Comparison of ENCODE assay signal across 30 cellular contexts in genomic region chr3:121430816-121431215, GRCh38.
"Had no signal": no experiment of that assay in that cellular context is flagged by ENCODE, and none has a peak within 500 bp of the region (broad histone marks: within the 10 kb centered on the region; RNA-seq: fewer than 3 reads in every experiment).

No MANE protein-coding gene starts in this region.

- H3K4me3 ChIP-seq: ascending aorta, cardiac muscle cell, SK-N-MC had no signal

- DNase-seq: activated CD4-positive, alpha-beta T cell treated with anti-CD3 and anti-CD28 coated beads for 48 hours; activated CD4-positive, alpha-beta T cell treated with anti-CD3 and anti-CD28 coated beads, Interleukin-2, amount 50 U/mL, for 4 hours; activated CD8-positive, alpha-beta memory T cell treated with anti-CD3 and anti-CD28 coated beads, Interleukin-2, amount 10 ng/mL, durations not matched to agents 7 days and 5 days; activated effector memory CD4-positive, alpha-beta T cell treated with anti-CD3 and anti-CD28 coated beads, Interleukin-2, amount 50 U/mL, for 16 hours; activated naive CD4-positive, alpha-beta T cell treated with Interleukin-2 at 50 U/mL for 16 hours; activated T-cell treated with anti-CD3 and anti-CD28 coated beads, Interleukin-2, amount 50 U/mL, for 24 hours; amniotic stem cell; cerebellar nuclear complex; Kasumi-1; KBM-7; NCI-H1105 treated with DMSO at 0.1 percent for 48 hours; NCI-H1436 treated with DMSO at 0.1 percent for 48 hours; NCI-H187; NCI-H2081 treated with DMSO at 0.1 percent for 48 hours; NCI-H2171; NCI-H2227 treated with DMSO at 0.1 percent for 48 hours; NCI-H446 treated with DMSO at 0.1 percent for 48 hours; NCI-H774; NK-92 treated with Interleukin-12 subunit alpha and Interleukin-12 subunit beta, amount 100 ng/mL, for 24 hours; OCI-M1; RPMI8226; T-cell; T-helper 2 cell had no signal

- H3K9me3 Mint-ChIP-seq: activated T-cell treated with anti-CD3 and anti-CD28 coated beads, Interleukin-2, amount 50 U/mL, for 24 hours; T-cell had no signal

- H3K9me3 ChIP-seq: ascending aorta had no signal

- ATAC-seq: activated CD4-positive, CD25-positive, alpha-beta regulatory T cell treated with anti-CD3 and anti-CD28 coated beads, Interleukin-2, amount 50 U/mL, for 24 hours; activated CD8-positive, alpha-beta memory T cell treated with anti-CD3 and anti-CD28 coated beads, Interleukin-2, amount 10 ng/mL, durations not matched to agents 7 days and 5 days; Panc1; Right ventricle myocardium inferior; T-cell had no signal

- H3K27me3 Mint-ChIP-seq: activated CD8-positive, alpha-beta memory T cell treated with anti-CD3 and anti-CD28 coated beads, Interleukin-2, amount 10 ng/mL, durations not matched to agents 7 days and 5 days; activated T-cell treated with anti-CD3 and anti-CD28 coated beads, Interleukin-2, amount 50 U/mL, for 24 hours; brain; T-cell had no signal

- H3K27ac Mint-ChIP-seq: activated CD8-positive, alpha-beta memory T cell treated with anti-CD3 and anti-CD28 coated beads, Interleukin-2, amount 10 ng/mL, durations not matched to agents 7 days and 5 days; activated T-cell treated with anti-CD3 and anti-CD28 coated beads, Interleukin-2, amount 50 U/mL, for 24 hours; brain had no signal

- H3K36me3 Mint-ChIP-seq: T-cell had no signal

- H3K27ac ChIP-seq: ascending aorta, cardiac muscle cell, SK-N-MC had no signal

- H3K4me1 ChIP-seq: ascending aorta had no signal

- H3K27me3 ChIP-seq: ascending aorta, cardiac muscle cell had no signal

- H3K4me3 Mint-ChIP-seq: activated CD8-positive, alpha-beta memory T cell treated with anti-CD3 and anti-CD28 coated beads, Interleukin-2, amount 10 ng/mL, durations not matched to agents 7 days and 5 days; activated T-cell treated with anti-CD3 and anti-CD28 coated beads, Interleukin-2, amount 50 U/mL, for 24 hours; brain; T-cell had no signal

- H3K36me3 ChIP-seq: ascending aorta, cardiac muscle cell had no signal
